Comparison of ENCODE assay signal across 20 cellular contexts in genomic region chr12:53670966-53671365, GRCh38.
"Had no signal": no experiment of that assay in that cellular context is flagged by ENCODE, and none has a peak within 500 bp of the region (broad histone marks: within the 10 kb centered on the region; RNA-seq: fewer than 3 reads in every experiment).

No MANE protein-coding gene starts in this region.

- H2AFZ ChIP-seq: neural progenitor cell had no signal

- H3K9me3 ChIP-seq: esophagus muscularis mucosa, lower lobe of right lung, ovary, testis, upper lobe of left lung had no signal

- H3K9me3 Mint-ChIP-seq: endodermal cell; mesothelial cell of epicardium; neural progenitor cell; stimulated activated naive CD8-positive, alpha-beta T cell treated with anti-CD3 and anti-CD28 coated beads, Interleukin-15, amount 100 ng/mL, for 72 hours; WTC11 had no signal

- H3K36me3 ChIP-seq: ovary had no signal

- H3K4me2 ChIP-seq: neural progenitor cell had no signal

- DNase-seq: activated CD4-positive, alpha-beta T cell treated with anti-CD3 and anti-CD28 coated beads for 48 hours; activated CD8-positive, alpha-beta memory T cell treated with anti-CD3 and anti-CD28 coated beads for 24 hours; activated effector memory CD4-positive, alpha-beta T cell treated with anti-CD3 and anti-CD28 coated beads, Interleukin-2, amount 50 U/mL, for 16 hours; brain microvascular endothelial cell; cerebellar nuclear complex; dermis blood vessel endothelial cell; endodermal cell; left colon; lower lobe of right lung; ovary; stimulated activated naive CD8-positive, alpha-beta T cell treated with anti-CD3 and anti-CD28 coated beads, Interleukin-15, amount 100 ng/mL, for 72 hours; SW 1271; testis; upper lobe of left lung had no signal

- H3K9ac ChIP-seq: neural progenitor cell had no signal

- H3K27ac Mint-ChIP-seq: endodermal cell, mesothelial cell of epicardium, neural progenitor cell, WTC11 had no signal

- H3K4me3 Mint-ChIP-seq: activated naive CD8-positive, alpha-beta T cell; endodermal cell; mesothelial cell of epicardium; neural progenitor cell; stimulated activated naive CD8-positive, alpha-beta T cell treated with anti-CD3 and anti-CD28 coated beads, Interleukin-15, amount 100 ng/mL, for 72 hours; WTC11 had no signal

- H3K27me3 ChIP-seq: brain microvascular endothelial cell, esophagus muscularis mucosa, neural progenitor cell, ovary, testis, upper lobe of left lung had no signal

- ATAC-seq: left colon; lower lobe of right lung; sciatic nerve; stimulated activated naive CD8-positive, alpha-beta T cell treated with anti-CD3 and anti-CD28 coated beads, Interleukin-15, amount 100 ng/mL, for 72 hours; WTC11 had no signal

- H3K27me3 Mint-ChIP-seq: activated naive CD8-positive, alpha-beta T cell; stimulated activated naive CD8-positive, alpha-beta T cell treated with anti-CD3 and anti-CD28 coated beads, Interleukin-15, amount 100 ng/mL, for 72 hours had no signal

- H3K27ac ChIP-seq: brain microvascular endothelial cell, lower lobe of right lung, neural progenitor cell, ovary, testis, upper lobe of left lung had no signal

- H3K4me3 ChIP-seq: esophagus muscularis mucosa, lower lobe of right lung, neural progenitor cell, ovary, testis, upper lobe of left lung had no signal
